In the genomic region with DNA sequence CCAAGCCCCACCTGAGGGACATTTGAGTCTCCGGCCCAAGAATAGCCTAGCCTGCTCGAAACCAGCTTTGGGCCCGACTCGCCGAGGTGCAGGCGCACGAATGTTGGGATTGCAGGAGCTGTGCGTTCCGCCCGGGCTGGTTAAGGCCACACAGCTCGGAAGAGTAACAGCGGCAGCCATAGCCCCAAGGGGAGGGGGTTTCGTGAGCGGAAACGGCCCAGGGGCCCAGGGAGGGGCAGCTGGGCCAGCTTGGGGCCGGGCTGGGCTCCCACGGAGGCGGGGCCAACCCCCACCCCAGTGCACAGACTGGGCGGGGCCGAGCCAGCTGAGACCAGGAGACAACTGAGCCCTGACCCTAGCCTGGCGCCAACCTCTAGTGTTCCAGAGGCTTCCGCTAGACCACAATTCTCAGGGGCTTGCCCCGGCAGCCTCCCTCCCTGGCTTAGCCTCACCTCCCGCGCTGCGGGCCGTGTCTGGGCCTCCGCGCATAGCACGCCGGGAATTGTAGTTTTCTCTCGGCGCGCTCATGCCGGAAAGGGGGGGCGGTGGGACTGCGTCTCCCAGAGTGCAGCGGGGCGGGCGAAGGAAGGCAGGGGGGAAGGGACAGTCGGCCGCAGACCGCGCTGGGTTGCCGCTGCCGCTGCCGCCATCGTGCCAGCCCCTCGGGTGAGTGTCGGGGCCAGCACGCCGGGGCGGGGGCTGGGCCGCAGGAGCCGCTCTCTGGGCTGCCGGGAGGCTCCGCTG, we compare ENCODE assay signal across 1 cellular context.
A peak's percentile ranks its signal among the peaks of the same experiment; 100 is the strongest.
TF ChIP-seq lines count a peak whose summit lies in the region.

Gene NUTF2 (plus strand): TSS at position 614 of the 744 bp plus-strand sequence. CDS start 18,198 bp downstream, outside the sequence.

TF ChIP-seq in HepG2, 621 proteins besides CTCF, POLR2A, EP300 and RAD21 (continued from another document and continues in another):
- TF ChIP-seq, protein P1, sequence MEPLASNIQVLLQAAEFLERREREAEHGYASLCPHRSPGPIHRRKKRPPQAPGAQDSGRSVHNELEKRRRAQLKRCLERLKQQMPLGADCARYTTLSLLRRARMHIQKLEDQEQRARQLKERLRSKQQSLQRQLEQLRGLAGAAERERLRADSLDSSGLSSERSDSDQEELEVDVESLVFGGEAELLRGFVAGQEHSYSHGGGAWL (CRISPR knock-in tag; IDR thresholded peaks at IDR 0.05), result peak; percentile 9; the same call in 1 of the 2 replicates
- TF ChIP-seq, protein P2, sequence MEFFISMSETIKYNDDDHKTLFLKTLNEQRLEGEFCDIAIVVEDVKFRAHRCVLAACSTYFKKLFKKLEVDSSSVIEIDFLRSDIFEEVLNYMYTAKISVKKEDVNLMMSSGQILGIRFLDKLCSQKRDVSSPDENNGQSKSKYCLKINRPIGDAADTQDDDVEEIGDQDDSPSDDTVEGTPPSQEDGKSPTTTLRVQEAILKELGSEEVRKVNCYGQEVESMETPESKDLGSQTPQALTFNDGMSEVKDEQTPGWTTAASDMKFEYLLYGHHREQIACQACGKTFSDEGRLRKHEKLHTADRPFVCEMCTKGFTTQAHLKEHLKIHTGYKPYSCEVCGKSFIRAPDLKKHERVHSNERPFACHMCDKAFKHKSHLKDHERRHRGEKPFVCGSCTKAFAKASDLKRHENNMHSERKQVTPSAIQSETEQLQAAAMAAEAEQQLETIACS (CRISPR knock-in tag; IDR thresholded peaks at IDR 0.05), result no peak; the same call in 1 of the 2 replicates
- TF ChIP-seq SMARCC2 (IDR thresholded peaks at IDR 0.05) (no peak), ERF (CRISPR knock-in tag; IDR thresholded peaks at IDR 0.05) (peak; percentile 72; the same call in 1 of the 2 replicates), PHB2 (IDR thresholded peaks at IDR 0.05; ENCODE audit: partially characterized antibody) (no peak), NONO (IDR thresholded peaks at IDR 0.05) (no peak), NONO (CRISPR knock-in tag; conservative IDR thresholded peaks at IDR 0.05) (peak; percentile 93), HCFC1 (IDR thresholded peaks at IDR 0.05; ENCODE audit: low read depth, low read length) (peak; percentile 97), ZNF598 (CRISPR knock-in tag; IDR thresholded peaks at IDR 0.05; ENCODE audit: borderline replicate concordance) (peak; percentile 57), ZNF75D (CRISPR knock-in tag; IDR thresholded peaks at IDR 0.05; ENCODE audit: borderline replicate concordance) (no peak), ZNF275 (CRISPR knock-in tag; IDR thresholded peaks at IDR 0.05; ENCODE audit: borderline replicate concordance) (peak; percentile 50; the same call in 1 of the 2 replicates), MTF1 (CRISPR knock-in tag; IDR thresholded peaks at IDR 0.05) (no peak; the same call in 1 of the 2 replicates), IKZF5 (CRISPR knock-in tag; IDR thresholded peaks at IDR 0.05) (peak; percentile 70; the same call in 1 of the 2 replicates), ZNF124 (CRISPR knock-in tag; IDR thresholded peaks at IDR 0.05) (peak; percentile 91; the same call in 1 of the 2 replicates), ZNF460 (CRISPR knock-in tag; IDR thresholded peaks at IDR 0.05; ENCODE audit: borderline replicate concordance) (peak; percentile 79; the same call in 1 of the 2 replicates), DNMT1 (CRISPR knock-in tag; IDR thresholded peaks at IDR 0.05) (peak; percentile 70; the same call in 1 of the 2 replicates), ARNT2 (CRISPR knock-in tag; IDR thresholded peaks at IDR 0.05; ENCODE audit: low read depth) (peak; percentile 84), USF2 (IDR thresholded peaks at IDR 0.05; ENCODE audit: low read depth, low read length) (no peak), USF2 (CRISPR knock-in tag; IDR thresholded peaks at IDR 0.05; ENCODE audit: borderline replicate concordance) (no peak), ZNF431 (CRISPR knock-in tag; IDR thresholded peaks at IDR 0.05; ENCODE audit: borderline replicate concordance, low read depth) (peak; percentile 13; the same call in 1 of the 2 replicates), SETDB1 (CRISPR knock-in tag; IDR thresholded peaks at IDR 0.05; ENCODE audit: borderline replicate concordance) (no peak), ZNF879 (CRISPR knock-in tag; IDR thresholded peaks at IDR 0.05) (no peak; the same call in 1 of the 2 replicates), SRSF4 (IDR thresholded peaks at IDR 0.05; ENCODE audit: low read depth, low read length, poor library complexity, severe bottlenecking) (peak; percentile 23), RBM22 (optimal IDR thresholded peaks at IDR 0.05; ENCODE audit: low read length) (peak; percentile 48), ZIK1 (CRISPR knock-in tag; IDR thresholded peaks at IDR 0.05; ENCODE audit: borderline replicate concordance, low read depth) (peak; percentile 11; the same call in 1 of the 2 replicates), ATM (IDR thresholded peaks at IDR 0.05; ENCODE audit: borderline replicate concordance) (no peak), PTBP1 (IDR thresholded peaks at IDR 0.05; ENCODE audit: low read depth, low read length, poor library complexity, severe bottlenecking) (no peak), NRL (CRISPR knock-in tag; IDR thresholded peaks at IDR 0.05; ENCODE audit: borderline replicate concordance) (peak; percentile 61), ZNF121 (CRISPR knock-in tag; IDR thresholded peaks at IDR 0.05) (peak; percentile 68; the same call in 1 of the 2 replicates)
- TF ChIP-seq, protein P3, sequence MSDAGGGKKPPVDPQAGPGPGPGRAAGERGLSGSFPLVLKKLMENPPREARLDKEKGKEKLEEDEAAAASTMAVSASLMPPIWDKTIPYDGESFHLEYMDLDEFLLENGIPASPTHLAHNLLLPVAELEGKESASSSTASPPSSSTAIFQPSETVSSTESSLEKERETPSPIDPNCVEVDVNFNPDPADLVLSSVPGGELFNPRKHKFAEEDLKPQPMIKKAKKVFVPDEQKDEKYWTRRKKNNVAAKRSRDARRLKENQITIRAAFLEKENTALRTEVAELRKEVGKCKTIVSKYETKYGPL (CRISPR knock-in tag; IDR thresholded peaks at IDR 0.05), result peak; percentile 32; the same call in 1 of the 2 replicates
- TF ChIP-seq, protein P4, sequence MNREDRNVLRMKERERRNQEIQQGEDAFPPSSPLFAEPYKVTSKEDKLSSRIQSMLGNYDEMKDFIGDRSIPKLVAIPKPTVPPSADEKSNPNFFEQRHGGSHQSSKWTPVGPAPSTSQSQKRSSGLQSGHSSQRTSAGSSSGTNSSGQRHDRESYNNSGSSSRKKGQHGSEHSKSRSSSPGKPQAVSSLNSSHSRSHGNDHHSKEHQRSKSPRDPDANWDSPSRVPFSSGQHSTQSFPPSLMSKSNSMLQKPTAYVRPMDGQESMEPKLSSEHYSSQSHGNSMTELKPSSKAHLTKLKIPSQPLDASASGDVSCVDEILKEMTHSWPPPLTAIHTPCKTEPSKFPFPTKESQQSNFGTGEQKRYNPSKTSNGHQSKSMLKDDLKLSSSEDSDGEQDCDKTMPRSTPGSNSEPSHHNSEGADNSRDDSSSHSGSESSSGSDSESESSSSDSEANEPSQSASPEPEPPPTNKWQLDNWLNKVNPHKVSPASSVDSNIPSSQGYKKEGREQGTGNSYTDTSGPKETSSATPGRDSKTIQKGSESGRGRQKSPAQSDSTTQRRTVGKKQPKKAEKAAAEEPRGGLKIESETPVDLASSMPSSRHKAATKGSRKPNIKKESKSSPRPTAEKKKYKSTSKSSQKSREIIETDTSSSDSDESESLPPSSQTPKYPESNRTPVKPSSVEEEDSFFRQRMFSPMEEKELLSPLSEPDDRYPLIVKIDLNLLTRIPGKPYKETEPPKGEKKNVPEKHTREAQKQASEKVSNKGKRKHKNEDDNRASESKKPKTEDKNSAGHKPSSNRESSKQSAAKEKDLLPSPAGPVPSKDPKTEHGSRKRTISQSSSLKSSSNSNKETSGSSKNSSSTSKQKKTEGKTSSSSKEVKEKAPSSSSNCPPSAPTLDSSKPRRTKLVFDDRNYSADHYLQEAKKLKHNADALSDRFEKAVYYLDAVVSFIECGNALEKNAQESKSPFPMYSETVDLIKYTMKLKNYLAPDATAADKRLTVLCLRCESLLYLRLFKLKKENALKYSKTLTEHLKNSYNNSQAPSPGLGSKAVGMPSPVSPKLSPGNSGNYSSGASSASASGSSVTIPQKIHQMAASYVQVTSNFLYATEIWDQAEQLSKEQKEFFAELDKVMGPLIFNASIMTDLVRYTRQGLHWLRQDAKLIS (CRISPR knock-in tag; IDR thresholded peaks at IDR 0.05), result no peak
- TF ChIP-seq, protein P5, sequence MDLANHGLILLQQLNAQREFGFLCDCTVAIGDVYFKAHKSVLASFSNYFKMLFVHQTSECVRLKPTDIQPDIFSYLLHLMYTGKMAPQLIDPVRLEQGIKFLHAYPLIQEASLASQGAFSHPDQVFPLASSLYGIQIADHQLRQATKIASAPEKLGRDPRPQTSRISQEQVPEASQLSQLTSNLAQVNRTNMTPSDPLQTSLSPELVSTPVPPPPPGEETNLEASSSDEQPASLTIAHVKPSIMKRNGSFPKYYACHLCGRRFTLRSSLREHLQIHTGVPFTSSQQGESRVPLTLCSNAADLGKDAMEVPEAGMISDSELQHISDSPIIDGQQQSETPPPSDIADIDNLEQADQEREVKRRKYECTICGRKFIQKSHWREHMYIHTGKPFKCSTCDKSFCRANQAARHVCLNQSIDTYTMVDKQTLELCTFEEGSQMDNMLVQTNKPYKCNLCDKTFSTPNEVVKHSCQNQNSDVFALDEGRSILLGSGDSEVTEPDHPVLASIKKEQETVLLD (CRISPR knock-in tag; IDR thresholded peaks at IDR 0.05; ENCODE audit: low read depth), result peak; percentile 94
- TF ChIP-seq, protein P6, sequence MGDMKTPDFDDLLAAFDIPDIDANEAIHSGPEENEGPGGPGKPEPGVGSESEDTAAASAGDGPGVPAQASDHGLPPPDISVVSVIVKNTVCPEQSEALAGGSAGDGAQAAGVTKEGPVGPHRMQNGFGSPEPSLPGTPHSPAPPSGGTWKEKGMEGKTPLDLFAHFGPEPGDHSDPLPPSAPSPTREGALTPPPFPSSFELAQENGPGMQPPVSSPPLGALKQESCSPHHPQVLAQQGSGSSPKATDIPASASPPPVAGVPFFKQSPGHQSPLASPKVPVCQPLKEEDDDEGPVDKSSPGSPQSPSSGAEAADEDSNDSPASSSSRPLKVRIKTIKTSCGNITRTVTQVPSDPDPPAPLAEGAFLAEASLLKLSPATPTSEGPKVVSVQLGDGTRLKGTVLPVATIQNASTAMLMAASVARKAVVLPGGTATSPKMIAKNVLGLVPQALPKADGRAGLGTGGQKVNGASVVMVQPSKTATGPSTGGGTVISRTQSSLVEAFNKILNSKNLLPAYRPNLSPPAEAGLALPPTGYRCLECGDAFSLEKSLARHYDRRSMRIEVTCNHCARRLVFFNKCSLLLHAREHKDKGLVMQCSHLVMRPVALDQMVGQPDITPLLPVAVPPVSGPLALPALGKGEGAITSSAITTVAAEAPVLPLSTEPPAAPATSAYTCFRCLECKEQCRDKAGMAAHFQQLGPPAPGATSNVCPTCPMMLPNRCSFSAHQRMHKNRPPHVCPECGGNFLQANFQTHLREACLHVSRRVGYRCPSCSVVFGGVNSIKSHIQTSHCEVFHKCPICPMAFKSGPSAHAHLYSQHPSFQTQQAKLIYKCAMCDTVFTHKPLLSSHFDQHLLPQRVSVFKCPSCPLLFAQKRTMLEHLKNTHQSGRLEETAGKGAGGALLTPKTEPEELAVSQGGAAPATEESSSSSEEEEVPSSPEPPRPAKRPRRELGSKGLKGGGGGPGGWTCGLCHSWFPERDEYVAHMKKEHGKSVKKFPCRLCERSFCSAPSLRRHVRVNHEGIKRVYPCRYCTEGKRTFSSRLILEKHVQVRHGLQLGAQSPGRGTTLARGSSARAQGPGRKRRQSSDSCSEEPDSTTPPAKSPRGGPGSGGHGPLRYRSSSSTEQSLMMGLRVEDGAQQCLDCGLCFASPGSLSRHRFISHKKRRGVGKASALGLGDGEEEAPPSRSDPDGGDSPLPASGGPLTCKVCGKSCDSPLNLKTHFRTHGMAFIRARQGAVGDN (CRISPR knock-in tag; IDR thresholded peaks at IDR 0.05), result peak; percentile 96
- TF ChIP-seq, protein P7, sequence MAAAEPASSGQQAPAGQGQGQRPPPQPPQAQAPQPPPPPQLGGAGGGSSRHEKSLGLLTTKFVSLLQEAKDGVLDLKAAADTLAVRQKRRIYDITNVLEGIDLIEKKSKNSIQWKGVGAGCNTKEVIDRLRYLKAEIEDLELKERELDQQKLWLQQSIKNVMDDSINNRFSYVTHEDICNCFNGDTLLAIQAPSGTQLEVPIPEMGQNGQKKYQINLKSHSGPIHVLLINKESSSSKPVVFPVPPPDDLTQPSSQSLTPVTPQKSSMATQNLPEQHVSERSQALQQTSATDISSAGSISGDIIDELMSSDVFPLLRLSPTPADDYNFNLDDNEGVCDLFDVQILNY (CRISPR knock-in tag; conservative IDR thresholded peaks at IDR 0.05), result peak; percentile 85
- TF ChIP-seq, protein P8, sequence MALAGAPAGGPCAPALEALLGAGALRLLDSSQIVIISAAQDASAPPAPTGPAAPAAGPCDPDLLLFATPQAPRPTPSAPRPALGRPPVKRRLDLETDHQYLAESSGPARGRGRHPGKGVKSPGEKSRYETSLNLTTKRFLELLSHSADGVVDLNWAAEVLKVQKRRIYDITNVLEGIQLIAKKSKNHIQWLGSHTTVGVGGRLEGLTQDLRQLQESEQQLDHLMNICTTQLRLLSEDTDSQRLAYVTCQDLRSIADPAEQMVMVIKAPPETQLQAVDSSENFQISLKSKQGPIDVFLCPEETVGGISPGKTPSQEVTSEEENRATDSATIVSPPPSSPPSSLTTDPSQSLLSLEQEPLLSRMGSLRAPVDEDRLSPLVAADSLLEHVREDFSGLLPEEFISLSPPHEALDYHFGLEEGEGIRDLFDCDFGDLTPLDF (CRISPR knock-in tag; IDR thresholded peaks at IDR 0.05), result peak; percentile 97
